In the genomic region with DNA sequence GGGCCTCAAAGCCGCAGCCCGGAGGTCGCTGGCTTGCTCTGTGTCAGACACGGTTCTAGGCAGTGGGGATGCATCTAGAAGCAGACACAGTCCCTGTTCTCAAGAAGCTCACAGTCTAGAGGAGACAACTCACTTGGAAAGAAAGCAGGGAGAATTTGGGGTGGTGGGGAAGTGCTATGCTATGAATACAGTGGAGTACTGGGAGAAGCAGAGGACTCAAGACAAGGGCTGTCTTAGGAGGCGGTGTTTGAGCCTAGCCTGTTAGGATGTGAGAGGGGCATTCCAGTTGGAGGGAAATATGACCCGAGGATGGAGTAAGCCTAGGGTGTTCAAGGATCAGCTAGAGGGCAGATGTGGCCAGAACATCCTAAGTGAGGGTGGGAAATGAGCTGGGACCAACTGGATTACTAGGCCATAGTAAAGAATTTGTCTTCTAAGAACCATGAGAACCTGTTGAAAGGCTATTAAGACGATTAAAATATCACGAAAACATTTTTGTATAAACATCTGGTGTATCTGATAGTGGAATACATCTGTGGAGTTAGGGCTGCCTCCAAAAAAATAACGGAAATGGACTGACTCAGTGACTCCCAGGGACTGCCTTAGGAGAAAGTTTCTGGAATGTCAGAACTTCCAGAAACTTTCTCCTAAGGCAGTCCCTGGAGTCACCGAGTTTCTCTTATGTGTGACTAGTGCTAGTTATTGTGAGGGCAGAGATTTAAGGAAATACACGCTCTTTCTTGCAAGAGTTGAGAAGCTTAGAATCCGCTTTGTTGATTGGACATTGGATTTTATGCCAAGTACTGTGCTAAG, we compare ENCODE assay signal across 8 cellular contexts. TPM values are rescaled to one million over a fixed set of nuclear protein-coding genes. Genes with fewer than 3 reads are reported as not detected.
DNase-seq lines count a peak whose midpoint lies in the region; ATAC-seq, FAIRE-seq and TF ChIP-seq lines count a peak whose summit lies in the region.

No MANE protein-coding gene starts in this region.

- DNase-seq in DND-41 (no peak), HS-5 (ENCODE audit: low read depth) (peak; percentile 58), T1000 (lab: John Stamatoyannopoulos, UW) (peak; percentile 8), fibroblast of mammary gland (ENCODE audit: low read depth) (peak; percentile 86), natural killer cell (no peak), GM12892 (ENCODE audit: insufficient read length) (no peak), retina (no peak)

- H3K4me2 ChIP-seq in DND-41 (ENCODE audit: insufficient read depth, low read length): peak overlapping the region; percentile 98

- no peak for TF ChIP-seq POLR2A in GM12892 (IDR thresholded peaks at IDR 0.05; ENCODE audit: low read depth, low read length)

- no peaks in the 10 kb centered on the region for H3K27me3 ChIP-seq in DND-41 (ENCODE audit: insufficient read depth, low read length, poor library complexity)

- peak overlapping the region; percentile 96 for H3K4me3 Mint-ChIP-seq in natural killer cell

- H3K27ac Mint-ChIP-seq in natural killer cell: peak overlapping the region; percentile 96 to 99

- H3K9ac ChIP-seq in DND-41 (ENCODE audit: low read depth, low read length): peak overlapping the region; percentile 95

- H3K36me3 Mint-ChIP-seq in natural killer cell: no peaks in the 10 kb centered on the region

- H3K79me2 ChIP-seq in DND-41 (ENCODE audit: insufficient read depth, low read length): peaks cover 84% of the 10 kb centered on the region

- intact Hi-C loops in natural killer cell (cut with micrococcal nuclease): loop anchor here (10.0 kb wide), 1 partner anchor 1345 kb away; the partner anchor contains the start of genes EWSR1 and RHBDD3

- no peaks in the 10 kb centered on the region for H3K9me3 Mint-ChIP-seq in natural killer cell

- peak overlapping the region; percentile 97 for H3K27ac ChIP-seq in DND-41 (ENCODE audit: low read length)

- H3K4me3 ChIP-seq in DND-41 (ENCODE audit: low read depth in 1 of 2, low read length in 2 of 2) (peak overlapping the region; percentile 89 to 96), fibroblast of mammary gland (ENCODE audit: control insufficient read depth, low read depth, low read length) (peak overlapping the region; percentile 65)

- peaks cover 39 to 52% of the 10 kb centered on the region in 2 donors for H3K4me1 Mint-ChIP-seq in natural killer cell

- H2AFZ ChIP-seq in DND-41 (ENCODE audit: low read depth, low read length): peak overlapping the region; percentile 95

- FAIRE-seq in GM12892 (lab: Jason Lieb, UNC): no peak

- peaks cover 59% of the 10 kb centered on the region for H3K4me1 ChIP-seq in DND-41 (ENCODE audit: insufficient read depth, low read length)

- no peaks in the 10 kb centered on the region for H3K9me3 ChIP-seq in DND-41 (ENCODE audit: insufficient read depth, low read length, severe bottlenecking)

- ATAC-seq in DND-41 (ENCODE audit: insufficient read depth, low read depth) (peak; percentile 63), GM19467 (IDR thresholded peaks at IDR 0.05; ENCODE audit: unreplicated experiment) (peak; percentile 26), natural killer cell (no peak)

- no peak for TF ChIP-seq CTCF in DND-41 (IDR thresholded peaks at IDR 0.05; ENCODE audit: borderline replicate concordance, extremely low read depth, low read length, poor library complexity, severe bottlenecking)
- peak; percentile 12 for TF ChIP-seq CTCF in fibroblast of mammary gland (conservative IDR thresholded peaks at IDR 0.05; ENCODE audit: control insufficient read depth, insufficient read depth, low read depth, low read length)
- TF ChIP-seq CTCF in natural killer cell (IDR thresholded peaks at IDR 0.05): no peak

- peaks cover 30% of the 10 kb centered on the region for H4K20me1 ChIP-seq in DND-41 (ENCODE audit: insufficient read depth, low read length)

- no peaks in the 10 kb centered on the region for H3K27me3 Mint-ChIP-seq in natural killer cell (ENCODE audit: low read depth in 2 of 2)

- H3K36me3 ChIP-seq in DND-41 (ENCODE audit: insufficient read depth, low read length): peaks cover 20% of the 10 kb centered on the region

RNA-seq across cellular contexts. Expression of gene PITPNB, which starts 1.1 kb away (rescaled TPM):
- 10 to 100 TPM; 58.4 to 77.7 (median 65.1) TPM for total RNA-seq in natural killer cell
- polyA plus RNA-seq in GM12892 (2012; ENCODE audit: missing spikeins): 52.9 TPM

Comparison
In these comparisons a context has a peak if more than half of its experiments do, and no peak if none do; other contexts are left out.
1. ATAC-seq: peak in DND-41 (single experiment) and GM19467 (single experiment); none in natural killer cell (0 of 3).
2. DNase-seq: peak in HS-5 (single experiment), T1000 (single experiment) and fibroblast of mammary gland (single experiment); none in DND-41 (single experiment), natural killer cell (single experiment), GM12892 (single experiment) and retina (single experiment).